21 cellular contexts compared by ENCODE assay signal in the genomic region with DNA sequence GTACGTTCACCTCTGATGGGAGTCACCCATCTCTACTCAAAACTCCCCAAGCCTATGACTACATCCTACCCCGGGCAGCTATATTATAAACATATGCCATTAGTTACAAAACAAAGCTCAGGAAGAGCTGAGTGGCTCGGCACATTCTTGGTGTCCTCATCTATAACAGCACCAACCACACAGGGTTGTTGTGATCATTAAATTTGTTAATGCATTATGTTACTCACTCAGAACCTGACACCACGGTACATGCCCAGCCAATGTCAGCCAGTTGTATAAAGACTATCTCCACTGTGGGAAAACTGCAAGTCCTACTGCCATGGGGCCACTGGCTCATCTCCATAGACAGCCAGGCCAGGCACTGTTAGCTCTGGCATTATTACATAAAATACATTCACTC.
"Had no signal": no experiment of that assay in that cellular context is flagged by ENCODE, and none has a peak within 500 bp of the region (broad histone marks: within the 10 kb centered on the region; RNA-seq: fewer than 3 reads in every experiment).

No MANE protein-coding gene starts in this region.

- ATAC-seq: activated CD4-positive, CD25-positive, alpha-beta regulatory T cell treated with anti-CD3 and anti-CD28 coated beads, Interleukin-2, amount 50 U/mL, for 24 hours; activated CD8-positive, alpha-beta memory T cell treated with anti-CD3 and anti-CD28 coated beads, Interleukin-2, amount 10 ng/mL, durations not matched to agents 7 days and 5 days; activated CD8-positive, alpha-beta T cell treated with anti-CD3 and anti-CD28 coated beads for 36 hours; mucosa of descending colon had no signal

- DNase-seq: activated CD4-positive, alpha-beta T cell treated with anti-CD3 and anti-CD28 coated beads, Interleukin-2, amount 10 ng/mL, durations not matched to agents 7 days and 5 days; activated CD8-positive, alpha-beta memory T cell treated with anti-CD3 and anti-CD28 coated beads, Interleukin-2, amount 10 ng/mL, durations not matched to agents 7 days and 5 days; activated CD8-positive, alpha-beta T cell treated with anti-CD3 and anti-CD28 coated beads for 36 hours; activated effector memory CD4-positive, alpha-beta T cell treated with anti-CD3 and anti-CD28 coated beads, Interleukin-2, amount 50 U/mL, for 16 hours; activated naive CD4-positive, alpha-beta T cell treated with anti-CD3 and anti-CD28 coated beads, Interleukin-2, amount 10 ng/mL, durations not matched to agents 7 days and 5 days; activated T-cell treated with anti-CD3 and anti-CD28 coated beads for 4 hours; effector memory CD4-positive, alpha-beta T cell; heart left ventricle; islet precursor cell; left cardiac atrium; mucosa of descending colon; occipital lobe; sigmoid colon; spleen; stimulated activated CD4-positive, alpha-beta T cell treated with anti-CD3 and anti-CD28 coated beads, Interleukin-4, amount 100 ng/mL, for 1 hour; stimulated activated naive CD4-positive, alpha-beta T cell treated with Interleukin-2 at 50 U/mL for 16 hours had no signal

- H3K4me3 ChIP-seq: cardiac muscle cell, heart left ventricle, mucosa of descending colon, sigmoid colon, spleen, thoracic aorta, vagina had no signal

- H3K9me3 ChIP-seq: heart left ventricle, mucosa of descending colon, sigmoid colon, spleen, thoracic aorta, vagina had no signal

- H3K27me3 ChIP-seq: cardiac muscle cell, heart left ventricle, sigmoid colon, spleen, vagina had no signal

- H3K27ac ChIP-seq: heart left ventricle, sigmoid colon, spleen, thoracic aorta, vagina, VCaP had no signal
